1 cellular context compared by ENCODE assay signal in genomic region chr2:234256516-234256915, GRCh38.
TF ChIP-seq lines count a peak whose summit lies in the region.

No MANE protein-coding gene starts in this region.

TF ChIP-seq in Ishikawa, 13 proteins besides CTCF, POLR2A, EP300 and RAD21:
- TF ChIP-seq, protein P1, sequence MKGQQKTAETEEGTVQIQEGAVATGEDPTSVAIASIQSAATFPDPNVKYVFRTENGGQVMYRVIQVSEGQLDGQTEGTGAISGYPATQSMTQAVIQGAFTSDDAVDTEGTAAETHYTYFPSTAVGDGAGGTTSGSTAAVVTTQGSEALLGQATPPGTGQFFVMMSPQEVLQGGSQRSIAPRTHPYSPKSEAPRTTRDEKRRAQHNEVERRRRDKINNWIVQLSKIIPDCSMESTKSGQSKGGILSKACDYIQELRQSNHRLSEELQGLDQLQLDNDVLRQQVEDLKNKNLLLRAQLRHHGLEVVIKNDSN (IDR thresholded peaks at IDR 0.05): peak; percentile 61
- peak; percentile 77 for TF ChIP-seq TEAD4 (IDR thresholded peaks at IDR 0.05)
- TF ChIP-seq REST (IDR thresholded peaks at IDR 0.05; ENCODE audit: low read depth): no peak
